In genomic region chr1:45348020-45348419, GRCh38 we compare ENCODE assay signal across 1 cellular context.
TF ChIP-seq lines count a peak whose summit lies in the region.

No MANE protein-coding gene starts in this region.

TF ChIP-seq in IMR-90, 13 proteins besides CTCF, POLR2A, EP300 and RAD21 (continued from another document):
- TF ChIP-seq RFX5 (IDR thresholded peaks at IDR 0.05; ENCODE audit: low read depth, low read length) (no peak), FOS (IDR thresholded peaks at IDR 0.05; ENCODE audit: low read depth, low read length) (no peak)
